In genomic region chr2:96262306-96262705, GRCh38 we compare ENCODE assay signal across 14 cellular contexts. TPM values are rescaled to one million over a fixed set of nuclear protein-coding genes. Genes with fewer than 3 reads are reported as not detected.
DNase-seq lines count a peak whose midpoint lies in the region; ATAC-seq, FAIRE-seq and TF ChIP-seq lines count a peak whose summit lies in the region.
"Had no signal": no experiment of that assay in that cellular context is flagged by ENCODE, and none has a peak within 500 bp of the region (broad histone marks: within the 10 kb centered on the region; RNA-seq: fewer than 3 reads in every experiment).

No MANE protein-coding gene starts in this region.

- no peak for ATAC-seq in T-cell (replicated peaks in 1 of 4)
- ATAC-seq in HG02840 (IDR thresholded peaks at IDR 0.05; ENCODE audit: low FRiP score, unreplicated experiment): no peak
- ATAC-seq: foreskin keratinocyte; naive thymus-derived CD8-positive, alpha-beta T cell had no signal

- H3K27me3 Mint-ChIP-seq in CD4-positive, alpha-beta memory T cell: no peaks in the 10 kb centered on the region
- H3K27me3 Mint-ChIP-seq in astrocyte (ENCODE audit: low read depth, unreplicated experiment) (no peaks in the 10 kb centered on the region), nephron (ENCODE audit: low read depth) (no peaks in the 10 kb centered on the region), T-cell (no peaks in the 10 kb centered on the region)
- H3K27me3 Mint-ChIP-seq: activated CD4-positive, alpha-beta T cell treated with anti-CD3 and anti-CD28 coated beads, Interleukin-2, amount 10 ng/mL, durations not matched to agents 7 days and 5 days; naive thymus-derived CD8-positive, alpha-beta T cell had no signal

- no peaks in the 10 kb centered on the region for H3K9me3 ChIP-seq in CD4-positive, alpha-beta memory T cell (ENCODE audit: control insufficient read depth in 1 of 2, low read length in 2 of 2)
- H3K9me3 ChIP-seq in astrocyte (ENCODE audit: insufficient read depth, low read depth, low read length): no peaks in the 10 kb centered on the region

- no peak overlapping the region for H3K4me3 ChIP-seq in CD4-positive, alpha-beta memory T cell (ENCODE audit: low read length in 2 of 2)
- H3K4me3 ChIP-seq in astrocyte (ENCODE audit: insufficient read depth, low read depth, low read length): no peak overlapping the region
- H3K4me3 ChIP-seq: SK-N-MC had no signal

- H3K9me3 Mint-ChIP-seq in CD4-positive, alpha-beta memory T cell: no peaks in the 10 kb centered on the region
- H3K9me3 Mint-ChIP-seq in astrocyte (ENCODE audit: unreplicated experiment) (no peaks in the 10 kb centered on the region), nephron (no peaks in the 10 kb centered on the region), T-cell (no peaks in the 10 kb centered on the region)
- H3K9me3 Mint-ChIP-seq: activated CD4-positive, alpha-beta T cell treated with anti-CD3 and anti-CD28 coated beads, Interleukin-2, amount 10 ng/mL, durations not matched to agents 7 days and 5 days; naive thymus-derived CD8-positive, alpha-beta T cell had no signal

- peaks cover 89% of the 10 kb centered on the region for H3K79me2 ChIP-seq in astrocyte (ENCODE audit: insufficient read depth, low read length)

- H3K27me3 ChIP-seq in CD4-positive, alpha-beta memory T cell (ENCODE audit: insufficient read depth, low read length): no peaks in the 10 kb centered on the region
- H3K27me3 ChIP-seq in astrocyte (ENCODE audit: insufficient read depth, low read length): no peaks in the 10 kb centered on the region
- H3K27me3 ChIP-seq: foreskin keratinocyte had no signal

- FAIRE-seq in astrocyte (lab: Jason Lieb, UNC): no peak

- H3K27ac Mint-ChIP-seq in CD4-positive, alpha-beta memory T cell: peak overlapping the region in 4 of 7 donors; percentile 35 to 65 (median 59)
- no peak overlapping the region for H3K27ac Mint-ChIP-seq in astrocyte (ENCODE audit: unreplicated experiment)
- H3K27ac Mint-ChIP-seq in nephron: no peak overlapping the region
- H3K27ac Mint-ChIP-seq in T-cell: no peak overlapping the region
- H3K27ac Mint-ChIP-seq: activated CD4-positive, alpha-beta T cell treated with anti-CD3 and anti-CD28 coated beads, Interleukin-2, amount 10 ng/mL, durations not matched to agents 7 days and 5 days had no signal

- no peak overlapping the region for H3K4me2 ChIP-seq in astrocyte (ENCODE audit: low read length)

- H3K4me1 ChIP-seq in CD4-positive, alpha-beta memory T cell (ENCODE audit: insufficient read depth, low read length): peaks cover 79% of the 10 kb centered on the region
- peaks cover 39% of the 10 kb centered on the region for H3K4me1 ChIP-seq in astrocyte (ENCODE audit: insufficient read depth, low read length)

- intact Hi-C loops in CD4-positive, alpha-beta memory T cell (cut with micrococcal nuclease): loop anchor here (10.0 kb wide), 2 partner anchors 242 to 268 kb away; partner anchors contain the start of genes ANKRD36C and NEURL3

- H3K27ac ChIP-seq in CD4-positive, alpha-beta memory T cell (ENCODE audit: low read depth, low read length): no peak overlapping the region
- no peak overlapping the region for H3K27ac ChIP-seq in astrocyte (ENCODE audit: low read depth, low read length)
- H3K27ac ChIP-seq: foreskin keratinocyte, SK-N-MC had no signal

- no peak overlapping the region for H2AFZ ChIP-seq in astrocyte (ENCODE audit: low read depth, low read length)

- peaks cover 34 to 88% (median 70%) of the 10 kb centered on the region in 4 donors for H3K4me1 Mint-ChIP-seq in CD4-positive, alpha-beta memory T cell
- peaks cover 40% of the 10 kb centered on the region for H3K4me1 Mint-ChIP-seq in astrocyte (ENCODE audit: low read depth, unreplicated experiment)
- peaks cover 50% of the 10 kb centered on the region for H3K4me1 Mint-ChIP-seq in nephron
- H3K4me1 Mint-ChIP-seq in T-cell: peaks cover 68 to 82% (median 77%) of the 10 kb centered on the region in 3 donors

- DNase-seq in AG08396 (ENCODE audit: low spot score): peak; percentile 21
- no peak for DNase-seq in CD4-positive, alpha-beta memory T cell
- no peak for DNase-seq in astrocyte (ENCODE audit: low read depth)
- DNase-seq in T-cell: no peak
- no peak for DNase-seq in NCI-H2227 treated with DMSO at 0.1 percent for 48 hours (lab: John Stamatoyannopoulos, UW)
- DNase-seq: activated CD4-positive, alpha-beta T cell treated with anti-CD3 and anti-CD28 coated beads, Interleukin-2, amount 10 ng/mL, durations not matched to agents 7 days and 5 days; naive thymus-derived CD8-positive, alpha-beta T cell; NCI-H2081; NCI-H524; stimulated activated CD4-positive, alpha-beta T cell treated with anti-CD3 and anti-CD28 coated beads, Interleukin-15, amount 100 ng/mL, for 24 hours had no signal

- H3K9ac ChIP-seq in astrocyte (ENCODE audit: low read length): peak overlapping the region; percentile 2

- CTCF ChIA-PET in CD4-positive, alpha-beta memory T cell (lab: Charles Lee; ENCODE audit: partially characterized antibody): interaction anchor here (0.7 kb wide), 1 partner anchor 88 kb away, joined by 3 read pairs; no protein-coding TSS in a partner anchor
- CTCF ChIA-PET in T-cell (lab: Charles Lee): interaction anchor here in 1 of 2 donors (0.7 kb wide), 1 partner anchor 81 kb away, joined by 3 read pairs; no protein-coding TSS in a partner anchor

- POLR2A ChIA-PET in CD4-positive, alpha-beta memory T cell (lab: Charles Lee; ENCODE audit: partially characterized antibody): no interaction called here
- POLR2A ChIA-PET in T-cell (lab: Charles Lee): no interaction called here

- H3K36me3 Mint-ChIP-seq in CD4-positive, alpha-beta memory T cell: peaks cover 7 to 62% of the 10 kb centered on the region in 2 donors
- H3K36me3 Mint-ChIP-seq in astrocyte (ENCODE audit: low read depth, unreplicated experiment): peaks cover 2% of the 10 kb centered on the region
- H3K36me3 Mint-ChIP-seq in nephron (ENCODE audit: low read depth): peaks cover 10% of the 10 kb centered on the region
- peaks cover 15% of the 10 kb centered on the region for H3K36me3 Mint-ChIP-seq in T-cell

- TF ChIP-seq CTCF in astrocyte (IDR thresholded peaks at IDR 0.05; ENCODE audit: insufficient read depth, low read depth, low read length) (no peak), nephron (IDR thresholded peaks at IDR 0.05; ENCODE audit: unreplicated experiment in 3 of 3) (no peak)

- peak overlapping the region in 3 of 8 donors; percentile 13 to 55 (median 34) for H3K4me3 Mint-ChIP-seq in CD4-positive, alpha-beta memory T cell
- H3K4me3 Mint-ChIP-seq in astrocyte (ENCODE audit: unreplicated experiment) (no peak overlapping the region), nephron (peak overlapping the region; percentile 44 to 65 (median 46)), T-cell (peak overlapping the region in 1 of 3 donors; percentile 31)
- H3K4me3 Mint-ChIP-seq: activated CD4-positive, alpha-beta T cell treated with anti-CD3 and anti-CD28 coated beads, Interleukin-2, amount 10 ng/mL, durations not matched to agents 7 days and 5 days had no signal

- H3K36me3 ChIP-seq in CD4-positive, alpha-beta memory T cell (ENCODE audit: insufficient read depth, low read length): peaks cover 8% of the 10 kb centered on the region
- H3K36me3 ChIP-seq in astrocyte (ENCODE audit: insufficient read depth, low read length): peaks cover 4% of the 10 kb centered on the region

- peaks cover 68% of the 10 kb centered on the region for H4K20me1 ChIP-seq in astrocyte (ENCODE audit: insufficient read depth, low read length)

RNA-seq across cellular contexts. Expression of gene TMEM127, which starts 3.5 kb away (rescaled TPM):
- 10 to 100 TPM; 45.1 to 45.6 TPM for total RNA-seq in CD4-positive, alpha-beta memory T cell
- polyA plus RNA-seq in CD4-positive, alpha-beta memory T cell: 10 to 100 TPM; 27.3 to 46.0 TPM
- total RNA-seq in astrocyte (41.7 and 45.5 TPM in 2 replicates), T-cell (10 to 100 TPM; 31.2 to 43.0 (median 40.4) TPM)

RNA-seq across cellular contexts. Expression of gene CIAO1, which starts 3.7 kb away (rescaled TPM):
- 10 to 100 TPM; 78.3 to 87.3 TPM for total RNA-seq in CD4-positive, alpha-beta memory T cell
- polyA plus RNA-seq in CD4-positive, alpha-beta memory T cell: 100 to 1,000 TPM in 1 of 2 donors, 10 to 100 TPM in 1; 94.3 to 111 TPM
- 56.3 and 58.6 TPM in 2 replicates for total RNA-seq in astrocyte
- total RNA-seq in T-cell: 10 to 100 TPM; 65.2 to 87.0 (median 80.2) TPM

RNA-seq across cellular contexts. Expression of gene SNRNP200, which starts 43.0 kb away (rescaled TPM):
- 100 to 1,000 TPM; 225 to 227 TPM for total RNA-seq in CD4-positive, alpha-beta memory T cell
- polyA plus RNA-seq in CD4-positive, alpha-beta memory T cell: 10 to 100 TPM; 53.6 to 84.8 TPM
- total RNA-seq in astrocyte: 97.3 and 101 TPM in 2 replicates
- total RNA-seq in T-cell: 100 to 1,000 TPM; 200 to 254 (median 203) TPM

RNA-seq across cellular contexts. Expression of gene STARD7, which starts 53.7 kb away (rescaled TPM):
- 10 to 100 TPM; 84.9 to 92.9 TPM for total RNA-seq in CD4-positive, alpha-beta memory T cell
- 100 to 1,000 TPM; 109 to 196 TPM for polyA plus RNA-seq in CD4-positive, alpha-beta memory T cell
- total RNA-seq in astrocyte (101 and 103 TPM in 2 replicates), T-cell (10 to 100 TPM; 65.0 to 95.3 (median 84.4) TPM)

Comparison
In these comparisons a context has a peak if more than half of its experiments do, and no peak if none do; other contexts are left out.
1. H3K27ac Mint-ChIP-seq: peak in CD4-positive, alpha-beta memory T cell (4 of 7); none in astrocyte (single experiment), nephron (0 of 3) and T-cell (0 of 2).